ENCODE assay signal across 16 cellular contexts in genomic region chr18:58069104-58069503, GRCh38.
"Had no signal": no experiment of that assay in that cellular context is flagged by ENCODE, and none has a peak within 500 bp of the region (broad histone marks: within the 10 kb centered on the region; RNA-seq: fewer than 3 reads in every experiment).

No MANE protein-coding gene starts in this region.

- H3K27me3 ChIP-seq: cardiac muscle cell, right lobe of liver, spleen, testis, upper lobe of left lung had no signal

- H3K4me3 ChIP-seq: cardiac muscle cell, left ventricle myocardium inferior, right lobe of liver, spleen, testis, upper lobe of left lung had no signal

- DNase-seq: activated CD4-positive, alpha-beta memory T cell treated with anti-CD3 and anti-CD28 coated beads for 36 hours; activated CD8-positive, alpha-beta memory T cell treated with anti-CD3 and anti-CD28 coated beads, Interleukin-2, amount 10 ng/mL, durations not matched to agents 7 days and 5 days; activated effector memory CD4-positive, alpha-beta T cell treated with Interleukin-2 at 50 U/mL for 16 hours; activated naive CD4-positive, alpha-beta T cell treated with anti-CD3 and anti-CD28 coated beads, Interleukin-2, amount 50 U/mL, for 16 hours; activated T-cell treated with anti-CD3 and anti-CD28 coated beads, Interleukin-2, amount 50 U/mL, for 1 hour; left ventricle myocardium inferior; naive thymus-derived CD8-positive, alpha-beta T cell; nucleus accumbens; right lobe of liver; spleen; stimulated activated naive CD8-positive, alpha-beta T cell treated with anti-CD3 and anti-CD28 coated beads, Interleukin-15, amount 100 ng/mL, for 72 hours; testis; upper lobe of left lung had no signal

- H3K27ac ChIP-seq: cardiac muscle cell, left ventricle myocardium inferior, right lobe of liver, spleen, testis, upper lobe of left lung had no signal

- H3K36me3 ChIP-seq: cardiac muscle cell, left ventricle myocardium inferior, right lobe of liver, spleen, upper lobe of left lung had no signal

- H3K9me3 Mint-ChIP-seq: activated CD4-positive, alpha-beta memory T cell treated with anti-CD3 and anti-CD28 coated beads for 36 hours; memory B cell; naive thymus-derived CD8-positive, alpha-beta T cell; stimulated activated naive CD8-positive, alpha-beta T cell treated with anti-CD3 and anti-CD28 coated beads, Interleukin-15, amount 100 ng/mL, for 72 hours; T-helper 2 cell treated with Interferon-gamma antibody and Interleukin-4, amounts not matched to agents 5 μg/mL and 100 μg/mL, for 36 hours had no signal

- H3K4me1 Mint-ChIP-seq: activated CD8-positive, alpha-beta memory T cell treated with anti-CD3 and anti-CD28 coated beads, Interleukin-2, amount 10 ng/mL, durations not matched to agents 7 days and 5 days; stimulated activated naive CD8-positive, alpha-beta T cell treated with anti-CD3 and anti-CD28 coated beads, Interleukin-15, amount 100 ng/mL, for 72 hours had no signal

- ATAC-seq: activated CD8-positive, alpha-beta memory T cell treated with anti-CD3 and anti-CD28 coated beads, Interleukin-2, amount 10 ng/mL, durations not matched to agents 7 days and 5 days; naive thymus-derived CD8-positive, alpha-beta T cell; stimulated activated naive CD8-positive, alpha-beta T cell treated with anti-CD3 and anti-CD28 coated beads, Interleukin-15, amount 100 ng/mL, for 72 hours had no signal

- H3K27ac Mint-ChIP-seq: activated CD4-positive, alpha-beta memory T cell treated with anti-CD3 and anti-CD28 coated beads for 36 hours; activated CD8-positive, alpha-beta memory T cell treated with anti-CD3 and anti-CD28 coated beads, Interleukin-2, amount 10 ng/mL, durations not matched to agents 7 days and 5 days; memory B cell; naive thymus-derived CD8-positive, alpha-beta T cell; stimulated activated naive CD8-positive, alpha-beta T cell treated with anti-CD3 and anti-CD28 coated beads, Interleukin-15, amount 100 ng/mL, for 72 hours; T-helper 2 cell treated with Interferon-gamma antibody and Interleukin-4, amounts not matched to agents 5 μg/mL and 100 μg/mL, for 36 hours had no signal

- H3K4me1 ChIP-seq: left ventricle myocardium inferior, right lobe of liver, spleen, upper lobe of left lung had no signal

- H3K9me3 ChIP-seq: left ventricle myocardium inferior, right lobe of liver, spleen, testis, upper lobe of left lung had no signal

- H3K36me3 Mint-ChIP-seq: activated CD4-positive, alpha-beta memory T cell treated with anti-CD3 and anti-CD28 coated beads for 36 hours; activated CD8-positive, alpha-beta memory T cell treated with anti-CD3 and anti-CD28 coated beads, Interleukin-2, amount 10 ng/mL, durations not matched to agents 7 days and 5 days had no signal

- H3K4me3 Mint-ChIP-seq: activated CD4-positive, alpha-beta memory T cell treated with anti-CD3 and anti-CD28 coated beads for 36 hours; activated CD8-positive, alpha-beta memory T cell treated with anti-CD3 and anti-CD28 coated beads, Interleukin-2, amount 10 ng/mL, durations not matched to agents 7 days and 5 days; memory B cell; naive thymus-derived CD8-positive, alpha-beta T cell; stimulated activated naive CD8-positive, alpha-beta T cell treated with anti-CD3 and anti-CD28 coated beads, Interleukin-15, amount 100 ng/mL, for 72 hours; T-helper 2 cell treated with Interferon-gamma antibody and Interleukin-4, amounts not matched to agents 5 μg/mL and 100 μg/mL, for 36 hours had no signal
